Comparison of ENCODE assay signal across 27 cellular contexts in the genomic region with DNA sequence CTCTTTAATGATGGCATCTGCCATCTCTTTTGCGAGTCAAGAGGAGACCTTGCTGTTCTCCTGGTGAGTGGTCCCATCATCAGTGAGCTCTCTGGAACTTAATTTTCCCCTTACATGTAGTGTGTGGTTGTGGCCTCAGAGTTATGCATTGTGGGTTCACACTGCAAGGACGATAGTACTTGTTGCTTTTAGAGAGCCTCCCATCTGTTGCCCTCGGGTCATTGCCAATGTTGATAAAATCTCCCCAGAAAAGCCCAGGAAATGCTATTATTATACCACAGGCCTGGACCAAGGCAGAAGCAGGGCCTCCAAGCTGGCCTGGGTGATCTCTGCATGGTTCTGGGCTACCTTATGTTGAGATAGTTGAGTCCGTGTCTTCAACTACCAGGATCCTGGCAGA.
"Had no signal": no experiment of that assay in that cellular context is flagged by ENCODE, and none has a peak within 500 bp of the region (broad histone marks: within the 10 kb centered on the region; RNA-seq: fewer than 3 reads in every experiment).

No MANE protein-coding gene starts in this region.

- H3K27me3 ChIP-seq: ascending aorta, testis had no signal

- H3K36me3 ChIP-seq: ascending aorta, cardiac muscle cell, left lung, lower lobe of right lung had no signal

- DNase-seq: activated CD4-positive, alpha-beta memory T cell treated with anti-CD3 and anti-CD28 coated beads for 36 hours; activated CD4-positive, alpha-beta T cell treated with anti-CD3 and anti-CD28 coated beads, Interleukin-2, amount 10 ng/mL, durations not matched to agents 24 days and 14 days; activated CD4-positive, CD25-positive, alpha-beta regulatory T cell treated with anti-CD3 and anti-CD28 coated beads, Interleukin-2, amount 50 U/mL, for 72 hours; activated CD8-positive, alpha-beta memory T cell treated with anti-CD3 and anti-CD28 coated beads, Interleukin-2, amount 50 U/mL, for 4 hours; activated gamma-delta T cell; activated naive CD4-positive, alpha-beta T cell treated with anti-CD3 and anti-CD28 coated beads, Interleukin-2, amount 10 ng/mL, durations not matched to agents 7 days and 5 days; activated naive CD8-positive, alpha-beta T cell treated with anti-CD3 and anti-CD28 coated beads, Interleukin-2, amount 10 ng/mL, durations not matched to agents 7 days and 5 days; activated T-cell treated with anti-CD3 and anti-CD28 coated beads, Interleukin-2, amount 50 U/mL, for 24 hours; cortex of kidney; foreskin keratinocyte; left lung; lower lobe of right lung; mesendoderm; mucosa of descending colon; retina; stimulated activated CD4-positive, alpha-beta T cell treated with anti-CD3 and anti-CD28 coated beads, Interleukin-12 subunit alpha, Interleukin-12 subunit beta, amount 100 ng/mL, for 4 hours; stimulated activated CD4-positive, alpha-beta T cell treated with anti-CD3 and anti-CD28 coated beads, Interleukin-4, amount 100 ng/mL, for 1 hour; stimulated activated naive CD8-positive, alpha-beta T cell treated with anti-CD3 and anti-CD28 coated beads, Interleukin-15, Interleukin-2, amounts not matched to agents 100 U/mL and 50 U/mL, for 24 hours; T1000; testis; trophoblast cell had no signal

- H3K27ac ChIP-seq: ascending aorta, cardiac muscle cell, foreskin keratinocyte, left lung, lower lobe of right lung, testis had no signal

- H3K9me3 ChIP-seq: ascending aorta, left lung, lower lobe of right lung, mucosa of descending colon, testis had no signal

- H3K4me1 ChIP-seq: ascending aorta, foreskin keratinocyte, left lung, lower lobe of right lung, testis had no signal

- ATAC-seq: esophagus mucosa; foreskin keratinocyte; left lung; lower lobe of right lung; mucosa of descending colon; natural killer cell treated with Interleukin-12 subunit alpha and Interleukin-12 subunit beta and Interleukin-15 and Interleukin-18, amount 100 ng/mL, for 72 hours; sciatic nerve; stimulated activated naive CD8-positive, alpha-beta T cell treated with anti-CD3 and anti-CD28 coated beads, Interleukin-15, Interleukin-2, amounts not matched to agents 100 U/mL and 50 U/mL, for 24 hours had no signal

- H3K4me3 ChIP-seq: ascending aorta, cardiac muscle cell, left lung, lower lobe of right lung, mucosa of descending colon, skin epidermis, testis had no signal
